Comparison of ENCODE assay signal across 9 cellular contexts in the genomic region with DNA sequence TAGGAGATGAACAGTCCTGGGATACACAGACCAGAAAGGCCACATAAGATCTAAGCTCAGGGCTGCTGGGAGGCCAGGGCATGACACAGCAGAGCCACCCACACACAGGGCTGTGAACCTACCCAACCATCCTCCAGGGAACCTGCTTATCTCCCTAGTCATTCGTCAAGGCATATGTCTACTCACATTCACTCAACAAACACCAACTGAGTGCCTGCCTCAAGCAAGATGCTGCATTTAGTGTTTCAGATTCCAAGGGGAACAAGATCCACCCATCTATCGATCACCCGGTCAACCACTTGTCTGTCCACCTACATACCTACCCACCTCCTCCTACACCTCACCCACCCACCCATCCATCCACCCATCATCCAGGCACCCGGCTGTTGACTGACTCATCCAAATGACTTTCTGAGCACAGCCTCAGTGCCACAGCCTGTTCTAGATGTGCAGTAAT. TPM values are rescaled to one million over a fixed set of nuclear protein-coding genes. Genes with fewer than 3 reads are reported as not detected.
A peak's percentile ranks its signal among the peaks of the same experiment; 100 is the strongest.
DNase-seq lines count a peak whose midpoint lies in the region; ATAC-seq, FAIRE-seq and TF ChIP-seq lines count a peak whose summit lies in the region.
"Had no signal": no experiment of that assay in that cellular context is flagged by ENCODE, and none has a peak within 500 bp of the region (broad histone marks: within the 10 kb centered on the region; RNA-seq: fewer than 3 reads in every experiment).

No MANE protein-coding gene starts in this region.

- H3K27ac Mint-ChIP-seq in endodermal cell (no peak overlapping the region), CD14-positive monocyte (peak overlapping the region in 2 of 7 donors; percentile 26 to 73)

- 67 to 89% methylated on average over 1 to 4 of the region's 4 CpGs for WGBS in endodermal cell (ENCODE audit: insufficient coverage in 1 of 2, insufficient read length in 1 of 2), 2 experiments

- H3K4me1 Mint-ChIP-seq in endodermal cell = peaks cover 26% of the 10 kb centered on the region
- H3K4me1 Mint-ChIP-seq in CD14-positive monocyte = peaks cover 48% of the 10 kb centered on the region

- TF ChIP-seq CTCF in endodermal cell (conservative IDR thresholded peaks at IDR 0.05) (no peak), CD14-positive monocyte (IDR thresholded peaks at IDR 0.05) (no peak)

- ATAC-seq in stimulated activated naive CD8-positive, alpha-beta T cell treated with anti-CD3 and anti-CD28 coated beads, Interleukin-15, Interleukin-2, amounts not matched to agents 100 U/mL and 50 U/mL, for 24 hours = peak; percentile 30

- peaks cover 7% of the 10 kb centered on the region for H3K36me3 Mint-ChIP-seq in endodermal cell (ENCODE audit: low read depth)
- H3K36me3 Mint-ChIP-seq in CD14-positive monocyte = peaks cover 16 to 36% of the 10 kb centered on the region in 2 donors

- FAIRE-seq in urothelium cell line (lab: Jason Lieb, UNC) = no peak

- H3K9me3 Mint-ChIP-seq in endodermal cell = no peaks in the 10 kb centered on the region
- peaks cover 0 to 4% (median 0%) of the 10 kb centered on the region in 7 donors for H3K9me3 Mint-ChIP-seq in CD14-positive monocyte

- no peaks in the 10 kb centered on the region for H3K4me1 ChIP-seq in endodermal cell (ENCODE audit: control insufficient read depth, insufficient read depth, low read length)

- DNase-seq in stimulated activated CD4-positive, alpha-beta T cell treated with anti-CD3 and anti-CD28 coated beads, Interleukin-15, amount 100 ng/mL, for 24 hours = peak; percentile 55
- no peak for DNase-seq in stimulated activated CD4-positive, alpha-beta T cell treated with anti-CD3 and anti-CD28 coated beads, Interleukin-4, amount 100 ng/mL, for 24 hours
- DNase-seq in UCSD-AML1 (lab: John Stamatoyannopoulos, UW; ENCODE audit: unreplicated experiment) (peak; percentile 31), endodermal cell (no peak), urothelium cell line (ENCODE audit: low spot score) (no peak), CD14-positive monocyte (ENCODE audit: low spot score) (no peak), anterior cingulate cortex (lab: John Stamatoyannopoulos, UW) (no peak)
- peak; percentile 33 for DNase-seq in stimulated activated naive CD8-positive, alpha-beta T cell treated with anti-CD3 and anti-CD28 coated beads, Interleukin-15, Interleukin-2, amounts not matched to agents 100 U/mL and 50 U/mL, for 24 hours
- DNase-seq: NCI-H1092 treated with DMSO at 0.1 percent for 48 hours had no signal

- no peaks in the 10 kb centered on the region for H3K9me3 ChIP-seq in endodermal cell (ENCODE audit: control insufficient read depth, low read length)

- intact Hi-C loops in CD14-positive monocyte (cut with micrococcal nuclease) = no loop called here

- no peak overlapping the region for H3K9ac ChIP-seq in endodermal cell (ENCODE audit: extremely low read depth, low read length, poor library complexity, severe bottlenecking)

- H3K4me3 Mint-ChIP-seq in endodermal cell (peak overlapping the region; percentile 95), CD14-positive monocyte (no peak overlapping the region)

- H3K36me3 ChIP-seq in endodermal cell (ENCODE audit: control insufficient read depth, insufficient read depth, low read length) = peaks cover 6% of the 10 kb centered on the region

- no peak overlapping the region for H3K4me3 ChIP-seq in endodermal cell (ENCODE audit: low read length)

- peaks cover 2% of the 10 kb centered on the region for H3K27me3 Mint-ChIP-seq in endodermal cell (ENCODE audit: insufficient read depth)
- H3K27me3 Mint-ChIP-seq in CD14-positive monocyte (ENCODE audit: low read depth in 3 of 3) = peaks cover 14 to 18% (median 15%) of the 10 kb centered on the region in 3 donors

- H3K27me3 ChIP-seq in endodermal cell (ENCODE audit: control insufficient read depth, insufficient read depth, low read length, poor library complexity, severe bottlenecking) = no peaks in the 10 kb centered on the region

- no peak overlapping the region for H3K27ac ChIP-seq in endodermal cell (ENCODE audit: low read depth, low read length)

RNA-seq across cellular contexts. Expression of a gene that starts 1.9 kb away (rescaled TPM):
- 10 to 100 TPM; 45.7 TPM for total RNA-seq in endodermal cell
- 39.5 TPM for polyA plus RNA-seq in endodermal cell (2013, experiment 1 of 2)
- 35.1 TPM for polyA plus RNA-seq in endodermal cell (2013, experiment 2 of 2)
- polyA plus RNA-seq in CD14-positive monocyte = 10 to 100 TPM; 25.4 to 28.7 TPM

RNA-seq across cellular contexts. Expression of a gene that starts 5.2 kb away (rescaled TPM):
- total RNA-seq in endodermal cell = 1 to 10 TPM; 6.6 to 9.3 TPM
- 3.7 TPM for polyA plus RNA-seq in endodermal cell (2013, experiment 1 of 2)
- 3.3 TPM for polyA plus RNA-seq in endodermal cell (2013, experiment 2 of 2)
- polyA plus RNA-seq in CD14-positive monocyte = under 1 TPM; 0.31 to 0.57 TPM

RNA-seq across cellular contexts. Expression of a gene that starts 19.0 kb away (rescaled TPM):
- 10 to 100 TPM in 1 of 2 donors, 1 to 10 TPM in 1; 8.3 to 12.7 TPM for total RNA-seq in endodermal cell
- polyA plus RNA-seq in endodermal cell (2013, experiment 1 of 2) = 14.6 TPM
- polyA plus RNA-seq in endodermal cell (2013, experiment 2 of 2) = 15.4 TPM
- polyA plus RNA-seq in CD14-positive monocyte = 10 to 100 TPM in 1 of 2 donors, 1 to 10 TPM in 1; 8.9 to 10.3 TPM

RNA-seq across cellular contexts. Expression of a gene that starts 36.4 kb away (rescaled TPM):
- 10 to 100 TPM; 42.3 to 44.2 TPM for total RNA-seq in endodermal cell
- 25.4 TPM for polyA plus RNA-seq in endodermal cell (2013, experiment 1 of 2)
- 26.0 TPM for polyA plus RNA-seq in endodermal cell (2013, experiment 2 of 2)
- 10 to 100 TPM in 1 of 2 donors, 1 to 10 TPM in 1; 8.2 to 12.0 TPM for polyA plus RNA-seq in CD14-positive monocyte

RNA-seq across cellular contexts. Expression of a gene that starts 45.0 kb away (rescaled TPM):
- 10 to 100 TPM; 56.7 to 60.8 TPM for total RNA-seq in endodermal cell
- polyA plus RNA-seq in endodermal cell (2013, experiment 1 of 2) = 21.5 TPM
- polyA plus RNA-seq in endodermal cell (2013, experiment 2 of 2) = 20.4 TPM
- 1 to 10 TPM in 1 of 2 donors, under 1 TPM in 1; 0.86 to 2.3 TPM for polyA plus RNA-seq in CD14-positive monocyte

Comparison
In these comparisons a context has a peak if more than half of its experiments do, and no peak if none do; other contexts are left out.
1. DNase-seq: peak in stimulated activated CD4-positive, alpha-beta T cell treated with anti-CD3 and anti-CD28 coated beads, Interleukin-15, amount 100 ng/mL, for 24 hours (single experiment), UCSD-AML1 (single experiment) and stimulated activated naive CD8-positive, alpha-beta T cell treated with anti-CD3 and anti-CD28 coated beads, Interleukin-15, Interleukin-2, amounts not matched to agents 100 U/mL and 50 U/mL, for 24 hours (single experiment); none in stimulated activated CD4-positive, alpha-beta T cell treated with anti-CD3 and anti-CD28 coated beads, Interleukin-4, amount 100 ng/mL, for 24 hours (single experiment), endodermal cell (single experiment), urothelium cell line (single experiment), CD14-positive monocyte (single experiment) and anterior cingulate cortex (0 of 58).